11 cellular contexts compared by ENCODE assay signal in genomic region chr2:183495589-183496267, GRCh38.
DNase-seq lines count a peak whose midpoint lies in the region; ATAC-seq and TF ChIP-seq lines count a peak whose summit lies in the region.
"Had no signal": no experiment of that assay in that cellular context is flagged by ENCODE, and none has a peak within 500 bp of the region (broad histone marks: within the 10 kb centered on the region; RNA-seq: fewer than 3 reads in every experiment).

No MANE protein-coding gene starts in this region.

- POLR2A ChIA-PET in activated naive CD8-positive, alpha-beta T cell treated with anti-CD3 and anti-CD28 coated beads, Interleukin-2, amount 10 ng/mL, durations not matched to agents 7 days and 5 days (lab: Charles Lee): no interaction called here

- no peaks in the 10 kb centered on the region for H3K27me3 ChIP-seq in sigmoid colon
- H3K27me3 ChIP-seq: upper lobe of left lung had no signal

- H3K4me1 Mint-ChIP-seq in activated naive CD8-positive, alpha-beta T cell treated with anti-CD3 and anti-CD28 coated beads, Interleukin-2, amount 10 ng/mL, durations not matched to agents 7 days and 5 days: peaks cover 3% of the 10 kb centered on the region
- H3K4me1 Mint-ChIP-seq in activated naive CD8-positive, alpha-beta T cell treated with anti-CD3 and anti-CD28 coated beads for 36 hours: peaks cover 3% of the 10 kb centered on the region

- H3K4me3 Mint-ChIP-seq in activated naive CD8-positive, alpha-beta T cell treated with anti-CD3 and anti-CD28 coated beads, Interleukin-2, amount 10 ng/mL, durations not matched to agents 7 days and 5 days: no peak overlapping the region
- no peak overlapping the region for H3K4me3 Mint-ChIP-seq in activated naive CD8-positive, alpha-beta T cell treated with anti-CD3 and anti-CD28 coated beads for 36 hours

- TF ChIP-seq EP300 in sigmoid colon (IDR thresholded peaks at IDR 0.05): no peak

- no peak for TF ChIP-seq POLR2A in sigmoid colon (IDR thresholded peaks at IDR 0.05)

- H3K9me3 ChIP-seq in sigmoid colon: peaks cover 0 to 5% (median 2%) of the 10 kb centered on the region in 4 donors
- H3K9me3 ChIP-seq: upper lobe of left lung had no signal

- no peak overlapping the region for H3K4me3 ChIP-seq in sigmoid colon
- H3K4me3 ChIP-seq: upper lobe of left lung had no signal

- H3K27ac ChIP-seq in sigmoid colon: no peak overlapping the region
- H3K27ac ChIP-seq: upper lobe of left lung had no signal

- intact Hi-C loops in sigmoid colon (cut with DNase I): no loop called here

- peak; percentile 54 for ATAC-seq in activated naive CD8-positive, alpha-beta T cell treated with anti-CD3 and anti-CD28 coated beads, Interleukin-2, amount 10 ng/mL, durations not matched to agents 7 days and 5 days (ENCODE audit: low read depth)
- ATAC-seq in GM21786 (IDR thresholded peaks at IDR 0.05; ENCODE audit: unreplicated experiment) (peak; percentile 92), HG03432 (IDR thresholded peaks at IDR 0.05; ENCODE audit: unreplicated experiment) (peak; percentile 98), HG02938 (IDR thresholded peaks at IDR 0.05; ENCODE audit: unreplicated experiment) (no peak)

- no peak for DNase-seq in activated naive CD8-positive, alpha-beta T cell treated with anti-CD3 and anti-CD28 coated beads, Interleukin-2, amount 10 ng/mL, durations not matched to agents 7 days and 5 days
- no peak for DNase-seq in activated naive CD8-positive, alpha-beta T cell treated with anti-CD3 and anti-CD28 coated beads for 36 hours
- no peak for DNase-seq in sigmoid colon
- no peak for DNase-seq in NCI-H345 (lab: John Stamatoyannopoulos, UW)
- DNase-seq in GF-D8 (lab: John Stamatoyannopoulos, UW): no peak
- DNase-seq: aorta, NCI-H226, upper lobe of left lung had no signal

- TF ChIP-seq CTCF in sigmoid colon (IDR thresholded peaks at IDR 0.05): no peak

- no peak overlapping the region for H3K27ac Mint-ChIP-seq in activated naive CD8-positive, alpha-beta T cell treated with anti-CD3 and anti-CD28 coated beads, Interleukin-2, amount 10 ng/mL, durations not matched to agents 7 days and 5 days
- H3K27ac Mint-ChIP-seq in activated naive CD8-positive, alpha-beta T cell treated with anti-CD3 and anti-CD28 coated beads for 36 hours: no peak overlapping the region

- H3K9me3 Mint-ChIP-seq in activated naive CD8-positive, alpha-beta T cell treated with anti-CD3 and anti-CD28 coated beads, Interleukin-2, amount 10 ng/mL, durations not matched to agents 7 days and 5 days: no peaks in the 10 kb centered on the region
- no peaks in the 10 kb centered on the region for H3K9me3 Mint-ChIP-seq in activated naive CD8-positive, alpha-beta T cell treated with anti-CD3 and anti-CD28 coated beads for 36 hours

- no peaks in the 10 kb centered on the region for H3K27me3 Mint-ChIP-seq in activated naive CD8-positive, alpha-beta T cell treated with anti-CD3 and anti-CD28 coated beads, Interleukin-2, amount 10 ng/mL, durations not matched to agents 7 days and 5 days
- H3K27me3 Mint-ChIP-seq in activated naive CD8-positive, alpha-beta T cell treated with anti-CD3 and anti-CD28 coated beads for 36 hours: no peaks in the 10 kb centered on the region

- H3K4me1 ChIP-seq in sigmoid colon: peaks cover 0 to 9% (median 8%) of the 10 kb centered on the region in 4 donors
- H3K4me1 ChIP-seq: upper lobe of left lung had no signal

- 45 to 61% methylated on average over 3 of the region's 3 CpGs for WGBS in sigmoid colon, 2 donors

- H3K36me3 ChIP-seq in sigmoid colon: no peaks in the 10 kb centered on the region
- H3K36me3 ChIP-seq: upper lobe of left lung had no signal

- no peaks in the 10 kb centered on the region for H3K36me3 Mint-ChIP-seq in activated naive CD8-positive, alpha-beta T cell treated with anti-CD3 and anti-CD28 coated beads, Interleukin-2, amount 10 ng/mL, durations not matched to agents 7 days and 5 days
- no peaks in the 10 kb centered on the region for H3K36me3 Mint-ChIP-seq in activated naive CD8-positive, alpha-beta T cell treated with anti-CD3 and anti-CD28 coated beads for 36 hours
